17 cellular contexts compared by ENCODE assay signal in the genomic region with DNA sequence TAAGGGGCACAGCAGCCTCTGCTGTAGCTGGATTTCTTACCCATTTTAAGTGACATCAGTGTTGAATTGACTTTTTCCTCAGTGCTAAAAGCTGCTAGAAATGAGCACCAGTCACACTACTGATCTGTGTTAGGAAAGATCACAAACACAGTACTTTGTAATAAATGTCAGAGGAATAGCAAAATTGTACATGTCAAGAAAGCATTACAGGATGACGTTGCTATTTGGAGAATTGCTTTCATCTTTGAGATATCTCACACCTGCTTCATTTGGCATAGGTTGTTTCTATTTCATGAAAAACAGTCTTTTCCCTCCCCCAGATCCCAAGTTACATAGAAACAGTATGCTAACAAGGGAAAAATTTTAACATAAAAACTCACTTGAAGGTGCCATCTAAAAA.
A peak's percentile ranks its signal among the peaks of the same experiment; 100 is the strongest.
DNase-seq lines count a peak whose midpoint lies in the region; ATAC-seq and TF ChIP-seq lines count a peak whose summit lies in the region.
"Had no signal": no experiment of that assay in that cellular context is flagged by ENCODE, and none has a peak within 500 bp of the region (broad histone marks: within the 10 kb centered on the region; RNA-seq: fewer than 3 reads in every experiment).

No MANE protein-coding gene starts in this region.

- H3K4me2 ChIP-seq in DOHH2 (ENCODE audit: low read length) (peak overlapping the region; percentile 64), osteoblast (ENCODE audit: insufficient read depth, low read length) (no peak overlapping the region)

- no peaks in the 10 kb centered on the region for H3K36me3 ChIP-seq in DOHH2 (ENCODE audit: control insufficient read depth, low read length)
- no peaks in the 10 kb centered on the region for H3K36me3 ChIP-seq in osteoblast (ENCODE audit: insufficient read depth, low read length)
- H3K36me3 ChIP-seq: gastroesophageal sphincter, transverse colon had no signal

- no peaks in the 10 kb centered on the region for H3K27me3 Mint-ChIP-seq in CD4-positive, alpha-beta T cell
- H3K27me3 Mint-ChIP-seq in activated T-helper 1 cell treated with anti-CD3 and anti-CD28 coated beads, Interleukin-12 subunit alpha, Interleukin-12 subunit beta, Interleukin-2, Interleukin-4 antibody, amounts not matched to agents 30 ng/mL and 10 ng/mL and 1 ng/mL, durations not matched to agents 14 hours and 24 hours and 36 hours (ENCODE audit: insufficient read depth) = no peaks in the 10 kb centered on the region
- H3K27me3 Mint-ChIP-seq in mesothelial cell of epicardium (ENCODE audit: low read depth) (no peaks in the 10 kb centered on the region), Calu3 (ENCODE audit: unreplicated experiment) (no peaks in the 10 kb centered on the region)
- H3K27me3 Mint-ChIP-seq: stimulated activated memory B cell treated with anti-CD40 and anti-IgM and Interleukin-4, amounts not matched to agents 10 μg/mL and 1 μg/mL and 100 μg/mL, for 72 hours had no signal

- H3K9me3 Mint-ChIP-seq in CD4-positive, alpha-beta T cell = no peaks in the 10 kb centered on the region
- H3K9me3 Mint-ChIP-seq in activated T-helper 1 cell treated with anti-CD3 and anti-CD28 coated beads, Interleukin-12 subunit alpha, Interleukin-12 subunit beta, Interleukin-2, Interleukin-4 antibody, amounts not matched to agents 30 ng/mL and 10 ng/mL and 1 ng/mL, durations not matched to agents 14 hours and 24 hours and 36 hours = no peaks in the 10 kb centered on the region
- H3K9me3 Mint-ChIP-seq in mesothelial cell of epicardium = no peaks in the 10 kb centered on the region
- no peaks in the 10 kb centered on the region for H3K9me3 Mint-ChIP-seq in Calu3 (ENCODE audit: low read depth, unreplicated experiment)
- H3K9me3 Mint-ChIP-seq: stimulated activated memory B cell treated with anti-CD40 and anti-IgM and Interleukin-4, amounts not matched to agents 10 μg/mL and 1 μg/mL and 100 μg/mL, for 72 hours had no signal

- TF ChIP-seq CTCF in CD4-positive, alpha-beta T cell (IDR thresholded peaks at IDR 0.05) = no peak
- TF ChIP-seq CTCF in DOHH2 (IDR thresholded peaks at IDR 0.05; ENCODE audit: low read depth, low read length, poor library complexity, severe bottlenecking) = no peak
- TF ChIP-seq CTCF in mesothelial cell of epicardium (IDR thresholded peaks at IDR 0.05; ENCODE audit: unreplicated experiment) = no peak
- no peak for TF ChIP-seq CTCF in Calu3 (IDR thresholded peaks at IDR 0.05; ENCODE audit: unreplicated experiment)
- TF ChIP-seq CTCF in osteoblast (IDR thresholded peaks at IDR 0.05; ENCODE audit: extremely low read depth, low read depth, low read length) = no peak

- 0 out of 2 replicates have a peak, but pooled peaks cover 3% of the 10 kb centered on the region for H3F3A ChIP-seq in DOHH2 (ENCODE audit: control insufficient read depth, insufficient read depth)

- H3K9me2 ChIP-seq in DOHH2 (replicated peaks; ENCODE audit: control insufficient read depth, low read length) = no peaks in the 10 kb centered on the region

- H3K9me3 ChIP-seq in CD4-positive, alpha-beta T cell (ENCODE audit: control insufficient read depth, low read length) = no peaks in the 10 kb centered on the region
- H3K9me3 ChIP-seq in DOHH2 (ENCODE audit: control insufficient read depth, insufficient read depth, low read length) (no peaks in the 10 kb centered on the region), osteoblast (ENCODE audit: low read depth, low read length) (no peaks in the 10 kb centered on the region)
- H3K9me3 ChIP-seq: gastroesophageal sphincter, psoas muscle, transverse colon had no signal

- peaks cover 17% of the 10 kb centered on the region for H3K79me2 ChIP-seq in DOHH2 (ENCODE audit: control insufficient read depth, low read length)
- H3K79me2 ChIP-seq in osteoblast (ENCODE audit: insufficient read depth, low read length) = no peaks in the 10 kb centered on the region

- peak overlapping the region; percentile 8 for H3K4me3 Mint-ChIP-seq in CD4-positive, alpha-beta T cell
- H3K4me3 Mint-ChIP-seq in activated T-helper 1 cell treated with anti-CD3 and anti-CD28 coated beads, Interleukin-12 subunit alpha, Interleukin-12 subunit beta, Interleukin-2, Interleukin-4 antibody, amounts not matched to agents 30 ng/mL and 10 ng/mL and 1 ng/mL, durations not matched to agents 14 hours and 24 hours and 36 hours = no peak overlapping the region
- H3K4me3 Mint-ChIP-seq in mesothelial cell of epicardium (no peak overlapping the region), Calu3 (ENCODE audit: low read depth, unreplicated experiment) (no peak overlapping the region)
- H3K4me3 Mint-ChIP-seq: stimulated activated memory B cell treated with anti-CD40 and anti-IgM and Interleukin-4, amounts not matched to agents 10 μg/mL and 1 μg/mL and 100 μg/mL, for 72 hours had no signal

- H3K4me3 ChIP-seq in DOHH2 (ENCODE audit: low read length) (peak overlapping the region; percentile 17), osteoblast (ENCODE audit: insufficient read depth, low read length) (no peak overlapping the region)
- H3K4me3 ChIP-seq: gastroesophageal sphincter, transverse colon had no signal

- H3K36me3 Mint-ChIP-seq in CD4-positive, alpha-beta T cell (ENCODE audit: low read depth) = peaks cover 8% of the 10 kb centered on the region
- H3K36me3 Mint-ChIP-seq in activated T-helper 1 cell treated with anti-CD3 and anti-CD28 coated beads, Interleukin-12 subunit alpha, Interleukin-12 subunit beta, Interleukin-2, Interleukin-4 antibody, amounts not matched to agents 30 ng/mL and 10 ng/mL and 1 ng/mL, durations not matched to agents 14 hours and 24 hours and 36 hours (ENCODE audit: low read depth) = peaks cover 15% of the 10 kb centered on the region
- no peaks in the 10 kb centered on the region for H3K36me3 Mint-ChIP-seq in mesothelial cell of epicardium
- H3K36me3 Mint-ChIP-seq in Calu3 (ENCODE audit: insufficient read depth, unreplicated experiment) = no peaks in the 10 kb centered on the region

- H4K20me1 ChIP-seq in DOHH2 (ENCODE audit: control insufficient read depth, insufficient read depth, low read depth, low read length) = no peaks in the 10 kb centered on the region
- no peaks in the 10 kb centered on the region for H4K20me1 ChIP-seq in osteoblast (ENCODE audit: insufficient read depth, low read length)

- no peak for ATAC-seq in CD4-positive, alpha-beta T cell (ENCODE audit: poor library complexity)
- ATAC-seq: gastroesophageal sphincter; stimulated activated memory B cell treated with anti-CD40 and anti-IgM and Interleukin-4, amounts not matched to agents 10 μg/mL and 1 μg/mL and 100 μg/mL, for 72 hours had no signal

- no peak overlapping the region for H2AFZ ChIP-seq in osteoblast (ENCODE audit: low read length)

- BruUV-seq in Calu3 (replicated peaks; lab: Mats Ljungman, UMichigan) = no TSS peak

- peaks cover 70% of the 10 kb centered on the region for H3K4me1 Mint-ChIP-seq in CD4-positive, alpha-beta T cell (ENCODE audit: low read depth)
- peaks cover 45% of the 10 kb centered on the region for H3K4me1 Mint-ChIP-seq in activated T-helper 1 cell treated with anti-CD3 and anti-CD28 coated beads, Interleukin-12 subunit alpha, Interleukin-12 subunit beta, Interleukin-2, Interleukin-4 antibody, amounts not matched to agents 30 ng/mL and 10 ng/mL and 1 ng/mL, durations not matched to agents 14 hours and 24 hours and 36 hours (ENCODE audit: low read depth)
- H3K4me1 Mint-ChIP-seq in mesothelial cell of epicardium = peaks cover 36% of the 10 kb centered on the region
- H3K4me1 Mint-ChIP-seq in Calu3 (ENCODE audit: low read depth, unreplicated experiment) = no peaks in the 10 kb centered on the region

- CTCF ChIA-PET in CD4-positive, alpha-beta T cell (lab: Charles Lee) = interaction anchor here (0.6 to 3.1 kb wide), 4 partner anchors 13 to 79 kb away, joined by 3 to 12 read pairs (median 4); no protein-coding TSS in a partner anchor
- CTCF ChIA-PET in Calu3 (lab: Charles Lee) = no interaction called here

- DNase-seq in CD4-positive, alpha-beta T cell = no peak
- DNase-seq in activated T-helper 1 cell treated with anti-CD3 and anti-CD28 coated beads, Interleukin-12 subunit alpha, Interleukin-12 subunit beta, Interleukin-2, Interleukin-4 antibody, amounts not matched to agents 30 ng/mL and 10 ng/mL and 1 ng/mL, durations not matched to agents 14 hours and 24 hours and 36 hours (ENCODE audit: low spot score) = no peak
- DNase-seq in mesothelial cell of epicardium (ENCODE audit: low spot score in 2 of 2, unreplicated experiment in 2 of 2) (no peak), 8988T (no peak), Calu3 (no peak), osteoblast (ENCODE audit: insufficient read length, low spot score, missing footprints) (no peak), cerebellar nuclear complex (lab: John Stamatoyannopoulos, UW) (no peak)
- DNase-seq: activated gamma-delta T cell, AML-193, erythroblast, KG1, NCI-H82, psoas muscle, transverse colon had no signal

- no peaks in the 10 kb centered on the region for H3K27me3 ChIP-seq in CD4-positive, alpha-beta T cell (ENCODE audit: control insufficient read depth, insufficient read depth, low read length)
- H3K27me3 ChIP-seq in DOHH2 (ENCODE audit: control insufficient read depth, low read length) (no peaks in the 10 kb centered on the region), osteoblast (ENCODE audit: insufficient read depth, low read length) (no peaks in the 10 kb centered on the region)
- H3K27me3 ChIP-seq: gastroesophageal sphincter, transverse colon had no signal

- POLR2A ChIA-PET in CD4-positive, alpha-beta T cell (lab: Charles Lee) = interaction anchor here (0.9 to 1.6 kb wide), 2 partner anchors 14 to 79 kb away, joined by 3 to 7 read pairs; no protein-coding TSS in a partner anchor

- H3K27ac Mint-ChIP-seq in CD4-positive, alpha-beta T cell = peak overlapping the region; percentile 70
- peak overlapping the region; percentile 13 for H3K27ac Mint-ChIP-seq in activated T-helper 1 cell treated with anti-CD3 and anti-CD28 coated beads, Interleukin-12 subunit alpha, Interleukin-12 subunit beta, Interleukin-2, Interleukin-4 antibody, amounts not matched to agents 30 ng/mL and 10 ng/mL and 1 ng/mL, durations not matched to agents 14 hours and 24 hours and 36 hours
- H3K27ac Mint-ChIP-seq in mesothelial cell of epicardium = peak overlapping the region; percentile 7
- no peak overlapping the region for H3K27ac Mint-ChIP-seq in Calu3 (ENCODE audit: unreplicated experiment)

- H3K27ac ChIP-seq in CD4-positive, alpha-beta T cell (ENCODE audit: low read depth, low read length) = no peak overlapping the region
- H3K27ac ChIP-seq in DOHH2 (ENCODE audit: low read depth, low read length) (peak overlapping the region; percentile 36; the same call in 1 of the 2 replicates), osteoblast (ENCODE audit: low read depth, low read length) (no peak overlapping the region)
- H3K27ac ChIP-seq: psoas muscle had no signal

- H3K4me1 ChIP-seq in DOHH2 (ENCODE audit: control insufficient read depth, low read length) (peaks cover 66% of the 10 kb centered on the region), osteoblast (ENCODE audit: insufficient read depth, low read length) (peaks cover 10% of the 10 kb centered on the region)

- intact Hi-C loops in CD4-positive, alpha-beta T cell (cut with DNase I, micrococcal nuclease) = no loop called here
- intact Hi-C loops in activated T-helper 1 cell treated with anti-CD3 and anti-CD28 coated beads, Interleukin-12 subunit alpha, Interleukin-12 subunit beta, Interleukin-2, Interleukin-4 antibody, amounts not matched to agents 30 ng/mL and 10 ng/mL and 1 ng/mL, durations not matched to agents 14 hours and 24 hours and 36 hours (cut with micrococcal nuclease) = loop anchor here (2.0 kb wide), 1 partner anchor 16 kb away; no protein-coding TSS in a partner anchor
- intact Hi-C loops in Calu3 (cut with micrococcal nuclease; ENCODE audit: unreplicated experiment) = no loop called here
